ENCODE assay signal across 8 cellular contexts in the genomic region with DNA sequence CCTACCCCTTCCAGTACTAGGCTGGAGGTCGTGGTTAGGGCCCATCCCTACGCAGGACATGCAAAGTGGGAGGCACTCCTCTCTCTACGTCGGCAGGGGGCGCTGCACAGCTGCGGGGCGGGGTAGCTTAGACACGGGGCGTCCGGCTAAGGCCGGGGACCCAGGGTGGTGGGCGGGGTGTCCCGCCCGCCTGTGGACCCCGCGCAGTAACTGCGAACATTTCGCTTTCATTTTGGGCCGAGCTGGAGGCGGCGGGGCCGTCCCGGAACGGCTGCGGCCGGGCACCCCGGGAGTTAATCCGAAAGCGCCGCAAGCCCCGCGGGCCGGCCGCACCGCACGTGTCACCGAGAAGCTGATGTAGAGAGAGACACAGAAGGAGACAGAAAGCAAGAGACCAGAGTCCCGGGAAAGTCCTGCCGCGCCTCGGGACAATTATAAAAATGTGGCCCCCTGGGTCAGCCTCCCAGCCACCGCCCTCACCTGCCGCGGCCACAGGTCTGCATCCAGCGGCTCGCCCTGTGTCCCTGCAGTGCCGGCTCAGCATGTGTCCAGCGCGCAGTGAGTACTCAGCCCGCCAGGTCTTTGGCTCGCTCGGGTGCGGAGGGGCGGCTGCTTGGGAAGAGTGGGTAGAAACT. TPM values are rescaled to one million over a fixed set of nuclear protein-coding genes. Genes with fewer than 3 reads are reported as not detected.
A peak's percentile ranks its signal among the peaks of the same experiment; 100 is the strongest.
DNase-seq lines count a peak whose midpoint lies in the region; ATAC-seq, FAIRE-seq and TF ChIP-seq lines count a peak whose summit lies in the region.

Gene IL12A (plus strand): TSS at position 219 of the 635 bp plus-strand sequence.

- H2BK120ac ChIP-seq in H9 (ENCODE audit: low read depth, low read length, poor library complexity, severe bottlenecking), result no peak within 1 kb of the TSS

- in situ Hi-C loops in K562 (cut with MboI), result no loop called here

- H3K36me3 ChIP-seq in Loucy (ENCODE audit: insufficient read depth, low read length) (no peaks in the 10 kb centered on the region), K562 (ENCODE audit: control insufficient read depth, insufficient read depth, low read length) (no peaks in the 10 kb centered on the region), small intestine (ENCODE audit: control insufficient read depth in 2 of 2, insufficient read depth in 2 of 2, low read length in 2 of 2) (no peaks in the 10 kb centered on the region)

- DNase-seq in GM12865 (ENCODE audit: low read depth), result peak; percentile 95
- peak; percentile 85 for DNase-seq in H9
- peak; percentile 74 for DNase-seq in T-helper 9 cell
- DNase-seq in K562 (ENCODE audit: extremely low read depth in 1 of 4, low spot score in 3 of 4), result peak; percentile 76 to 89 (median 82)
- DNase-seq in small intestine, result peak; percentile 70
- DNase-seq in SHP77 treated with DMSO at 0.1 percent for 48 hours (lab: John Stamatoyannopoulos, UW), result no peak

- no peak for TF ChIP-seq POLR2A in K562 (conservative IDR thresholded peaks at IDR 0.05)

- peaks cover 10 to 18% (median 13%) of the 10 kb centered on the region in 3 experiments for H3K36me3 Mint-ChIP-seq in H9 (ENCODE audit: insufficient read depth in 1 of 3, low read depth in 3 of 3)

- TF ChIP-seq EP300 in K562 (IDR thresholded peaks at IDR 0.05; ENCODE audit: low read length), result no peak

- BruUV-seq in K562 (replicated peaks; lab: Mats Ljungman, UMichigan), result no TSS peak

- peak; percentile 99 for ATAC-seq in K562

- no peak within 1 kb of the TSS for H3K56ac ChIP-seq in H9 (ENCODE audit: insufficient read length, low read depth, low read length)

- H3K4me2 ChIP-seq in H9 (ENCODE audit: insufficient read depth, insufficient read length, low read length) (peak within 1 kb of the TSS; percentile 34), Loucy (ENCODE audit: low read depth, low read length, poor library complexity, severe bottlenecking) (peak within 1 kb of the TSS; percentile 68), K562 (ENCODE audit: insufficient read depth, low read length) (peak within 1 kb of the TSS; percentile 53)

- H2BK20ac ChIP-seq in H9 (ENCODE audit: low read depth, low read length, poor library complexity, severe bottlenecking), result no peak within 1 kb of the TSS

- TF ChIP-seq CTCF in GM12865 (IDR thresholded peaks at IDR 0.05; ENCODE audit: insufficient read depth, low read depth, low read length, missing control alignments), result peak; percentile 94
- TF ChIP-seq CTCF in H9 (conservative IDR thresholded peaks at IDR 0.05), result peak; percentile 98
- TF ChIP-seq CTCF in Loucy (conservative IDR thresholded peaks at IDR 0.05; ENCODE audit: low read length), result peak; percentile 87
- TF ChIP-seq CTCF in K562 (IDR thresholded peaks at IDR 0.05 in 2 of 3, conservative IDR thresholded peaks at IDR 0.05 in 1 of 3; ENCODE audit: insufficient read depth in 2 of 3, low read depth in 1 of 3, low read length in 3 of 3), result peak; percentile 73 to 88 (median 81)

- H2AK5ac ChIP-seq in H9 (ENCODE audit: insufficient read length, low read length), result no peak within 1 kb of the TSS

- H3K9ac ChIP-seq in H9 (ENCODE audit: extremely low read depth, insufficient read length, low read length), result no peak within 1 kb of the TSS
- peak within 1 kb of the TSS; percentile 21 for H3K9ac ChIP-seq in Loucy (ENCODE audit: low read depth, low read length, poor library complexity, severe bottlenecking)
- H3K9ac ChIP-seq in K562 (ENCODE audit: insufficient read depth in 1 of 2, low read depth in 2 of 2, low read length in 2 of 2), result peak within 1 kb of the TSS in 1 of 2 experiments; percentile 84; a peak in 2 of 4 replicates

- no CpG with 5 or more reads among the region's 54 CpGs for WGBS in H9 (ENCODE audit: extremely low coverage, insufficient read length, low lambda C conversion rate)
- 2% methylated on average over 32 of the region's 54 CpGs for WGBS in K562 (ENCODE audit: insufficient coverage, low coverage, missing lambda C conversion rate)
- 1 to 2% (median 1%) methylated on average over 43 to 54 of the region's 54 CpGs for WGBS in small intestine, 3 donors

- H4K20me1 ChIP-seq in H9 (ENCODE audit: control insufficient read depth, insufficient read depth, insufficient read length), result no peaks in the 10 kb centered on the region
- no peaks in the 10 kb centered on the region for H4K20me1 ChIP-seq in Loucy (ENCODE audit: insufficient read depth, low read length, poor library complexity, severe bottlenecking)
- no peaks in the 10 kb centered on the region for H4K20me1 ChIP-seq in K562 (replicated peaks; ENCODE audit: control insufficient read depth, insufficient read depth, low read length)

- FAIRE-seq in K562 (lab: Jason Lieb, UNC) (peak; percentile 73), small intestine (lab: Jason Lieb, UNC) (no peak)

- no peak within 1 kb of the TSS for H2BK15ac ChIP-seq in H9 (ENCODE audit: low read depth, low read length)

- H4K8ac ChIP-seq in H9 (replicated peaks; ENCODE audit: insufficient read length, low read depth, low read length), result no peak within 1 kb of the TSS

- H3K27ac Mint-ChIP-seq in H9, result no peak within 1 kb of the TSS; a peak in 1 of 7 replicates

- no peak within 1 kb of the TSS for H3K23ac ChIP-seq in H9 (ENCODE audit: insufficient read length, low read depth, low read length)

- CTCF ChIA-PET in K562 (lab: Yijun Ruan, JAX; ENCODE audit: low intra/inter-chr PET ratio), result interaction anchor here (0.5 to 1.1 kb wide), 4 partner anchors 36 to 548 kb away, joined by 3 to 4 read pairs (median 3); no protein-coding TSS in a partner anchor

- H3K4me1 ChIP-seq in H9 (ENCODE audit: insufficient read depth, low read length) (peaks cover under 1% of the 10 kb centered on the region; the same call in 1 of the 2 replicates), Loucy (ENCODE audit: insufficient read depth, low read length, poor library complexity, severe bottlenecking) (peaks cover 3% of the 10 kb centered on the region), K562 (replicated peaks in 1 of 2; ENCODE audit: control insufficient read depth in 2 of 2, insufficient read depth in 2 of 2, low read length in 2 of 2) (peaks cover 0 to 9% of the 10 kb centered on the region in 2 experiments; a peak in 2 of 5 replicates), small intestine (ENCODE audit: control insufficient read depth in 2 of 2, insufficient read depth in 1 of 2, low read depth in 1 of 2, low read length in 1 of 2) (no peaks in the 10 kb centered on the region)

- H3K9me3 ChIP-seq in H9 (ENCODE audit: control insufficient read depth, low read depth, low read length), result no peaks in the 10 kb centered on the region
- H3K9me3 ChIP-seq in Loucy (ENCODE audit: insufficient read depth, low read depth, low read length), result no peaks in the 10 kb centered on the region
- no peaks in the 10 kb centered on the region for H3K9me3 ChIP-seq in K562 (replicated peaks; ENCODE audit: control insufficient read depth, insufficient read depth, low read depth, low read length)
- H3K9me3 ChIP-seq in iPS-18c (ENCODE audit: control insufficient read depth, insufficient read depth, low read length), result no peaks in the 10 kb centered on the region
- H3K9me3 ChIP-seq in small intestine (ENCODE audit: control insufficient read depth, low read depth), result no peaks in the 10 kb centered on the region

- H3T11ph ChIP-seq in H9 (ENCODE audit: low read length), result no peak within 1 kb of the TSS

- no peak within 1 kb of the TSS for H3K4ac ChIP-seq in H9 (ENCODE audit: low read depth, low read length)

- H3K23me2 ChIP-seq in H9 (ENCODE audit: insufficient read length, low read depth, low read length, poor library complexity, severe bottlenecking), result peaks cover 4% of the 10 kb centered on the region

- H3K9me3 Mint-ChIP-seq in H9, result peaks cover 11 to 15% of the 10 kb centered on the region in 2 experiments; a peak in 3 of 5 replicates

- no peaks in the 10 kb centered on the region for H3K9me2 ChIP-seq in Loucy (replicated peaks; ENCODE audit: low read depth, low read length)

- H3K27me3 ChIP-seq in H9 (ENCODE audit: insufficient read depth, low read length) (no peaks in the 10 kb centered on the region; the same call in 1 of the 2 replicates), Loucy (ENCODE audit: insufficient read depth, low read length, poor library complexity, severe bottlenecking) (no peaks in the 10 kb centered on the region), K562 (ENCODE audit: control insufficient read depth in 2 of 2, insufficient read depth in 2 of 2, low read length in 2 of 2) (peaks cover 3 to 17% of the 10 kb centered on the region in 2 experiments; a peak in 4 of 5 replicates), small intestine (ENCODE audit: control insufficient read depth in 2 of 2, insufficient read depth in 2 of 2, low read length in 2 of 2) (no peaks in the 10 kb centered on the region)

- no peak within 1 kb of the TSS for H2BK12ac ChIP-seq in H9 (ENCODE audit: insufficient read length, low read depth, low read length)

- peak within 1 kb of the TSS; percentile 76 for H3K4me3 ChIP-seq in GM12865 (ENCODE audit: low read depth, low read length)
- H3K4me3 ChIP-seq in Loucy (ENCODE audit: low read length, poor library complexity, severe bottlenecking), result peak within 1 kb of the TSS; percentile 72
- peak within 1 kb of the TSS; percentile 44 for H3K4me3 ChIP-seq in K562
- peak within 1 kb of the TSS; percentile 62 for H3K4me3 ChIP-seq in iPS-18c (ENCODE audit: insufficient read depth, low read depth, low read length)
- peak within 1 kb of the TSS; percentile 66 to 67 for H3K4me3 ChIP-seq in small intestine (ENCODE audit: low read depth in 1 of 2, low read length in 2 of 2)

- H2AFZ ChIP-seq in H9 (ENCODE audit: low read length), result no peak within 1 kb of the TSS
- H2AFZ ChIP-seq in Loucy (ENCODE audit: low read length), result peak within 1 kb of the TSS; percentile 81
- H2AFZ ChIP-seq in K562 (ENCODE audit: low read depth, low read length), result peak within 1 kb of the TSS; percentile 65

- no peaks in the 10 kb centered on the region for H3K9me1 ChIP-seq in K562 (ENCODE audit: control insufficient read depth, insufficient read depth, low read length)

- no peaks in the 10 kb centered on the region for H3F3A ChIP-seq in Loucy (ENCODE audit: low read depth)

- no peak within 1 kb of the TSS for H3K27ac ChIP-seq in H9 (ENCODE audit: insufficient read length, low read depth, low read length)
- H3K27ac ChIP-seq in K562 (ENCODE audit: extremely low read depth, low read depth, low read length), result no peak within 1 kb of the TSS
- H3K27ac ChIP-seq in small intestine (ENCODE audit: low read depth in 1 of 2, low read length in 1 of 2), result peak within 1 kb of the TSS in 1 of 2 donors; percentile 39

- H3K79me1 ChIP-seq in H9 (ENCODE audit: insufficient read depth, low read depth, low read length, poor library complexity, severe bottlenecking), result no peaks in the 10 kb centered on the region

- H3K4me3 Mint-ChIP-seq in H9, result peak within 1 kb of the TSS; percentile 70 to 80

- H3K27me3 Mint-ChIP-seq in H9 (ENCODE audit: low read depth), result peaks cover 34% of the 10 kb centered on the region

- POLR2A ChIA-PET in K562 (lab: Yijun Ruan, JAX), result no interaction called here

- peaks cover 8 to 14% of the 10 kb centered on the region in 2 experiments for H3K4me1 Mint-ChIP-seq in H9

- TF ChIP-seq RAD21 in K562 (CRISPR knock-in tag; conservative IDR thresholded peaks at IDR 0.05 in 1 of 2, IDR thresholded peaks at IDR 0.05 in 1 of 2), result peak; percentile 57 to 62

- H4K91ac ChIP-seq in H9 (ENCODE audit: insufficient read length, low read depth, low read length), result no peak within 1 kb of the TSS

- intact Hi-C loops in K562 (cut with micrococcal nuclease), result loop anchor here (2.0 kb wide), 1 partner anchor 14 kb away; no protein-coding TSS in a partner anchor

- H3K18ac ChIP-seq in H9 (ENCODE audit: insufficient read length, low read depth, low read length), result no peak within 1 kb of the TSS

- no peaks in the 10 kb centered on the region for H3K79me2 ChIP-seq in H9 (ENCODE audit: insufficient read depth, low read length)
- H3K79me2 ChIP-seq in Loucy (ENCODE audit: insufficient read depth, low read length), result no peaks in the 10 kb centered on the region
- H3K79me2 ChIP-seq in K562 (ENCODE audit: control insufficient read depth, insufficient read depth, low read length), result no peaks in the 10 kb centered on the region

- no peak within 1 kb of the TSS for H4K5ac ChIP-seq in H9 (ENCODE audit: insufficient read length, low read depth, low read length)

- H2BK5ac ChIP-seq in H9 (ENCODE audit: insufficient read length, low read length), result no peak within 1 kb of the TSS

- peak within 1 kb of the TSS; percentile 81; the same call in 1 of the 2 replicates for H3K14ac ChIP-seq in H9 (ENCODE audit: insufficient read depth, low read length)

RNA-seq across cellular contexts. Expression of gene IL12A, which starts in this region (rescaled TPM):
- total RNA-seq in H9 (2021) (0.35 and 0.50 TPM in 2 replicates), K562 (2014; rRNA removed) (not detected in 2 replicates), K562 (2014; rRNA removed; fragmentation: Illumina TruSeq; extraction: Trizol) (0.35 TPM in 1 of 2 replicates, not detected in the other), K562 (2015; rRNA removed; fragmentation: Illumina TruSeq; extraction: Trizol) (not detected in 2 replicates), K562 (2021) (0.13 TPM in 1 of 2 replicates, not detected in the other)
- not detected in 2 replicates for total RNA-seq in K562 (2011; cell fraction: chromatin; rRNA removed; ENCODE audit: low replicate concordance)
- total RNA-seq in K562 (2011; cell fraction: nucleolus; rRNA removed), result not detected in 2 replicates
- not detected in 2 replicates for total RNA-seq in K562 (2011; cell fraction: nucleoplasm; rRNA removed)
- polyA plus RNA-seq in K562 (2011; rRNA removed) (not detected in 2 replicates), K562 (2014; fragmentation: Illumina TruSeq; extraction: Trizol) (not detected in 2 replicates), K562 (2014; fragmentation: Nextera tagmentation; extraction: Ambion mirVana) (not detected), K562 (2014; rRNA removed) (not detected in 2 replicates), small intestine (under 1 TPM in 1 of 3 donors, not detected in 2; 0.46 TPM)
- polyA plus RNA-seq in K562 (2011; cell fraction: cytosol; rRNA removed), result not detected in 2 replicates
- 0.14 and 0.27 TPM in 2 replicates for polyA plus RNA-seq in K562 (2011; cell fraction: nucleus; rRNA removed)
- polyA plus RNA-seq in K562 (2012), result not detected in 2 replicates
- polyA minus RNA-seq in K562 (2011; rRNA and poly(A)+ RNA removed), result not detected in 2 replicates
- not detected in 2 replicates for polyA minus RNA-seq in K562 (2011; cell fraction: cytosol; rRNA and poly(A)+ RNA removed)
- polyA minus RNA-seq in K562 (2011; cell fraction: nucleus; rRNA and poly(A)+ RNA removed), result not detected in 2 replicates

Comparison
In these comparisons a context has a peak if more than half of its experiments do, and no peak if none do; other contexts are left out.
1. Peak in DNase-seq and H3K4me2 ChIP-seq in H9; RNA of the gene not detected or under 1 TPM.
2. Peak in DNase-seq, ATAC-seq, H3K4me3 ChIP-seq and H3K4me2 ChIP-seq in K562; RNA of the gene not detected or under 1 TPM.
3. Peak in DNase-seq and H3K4me3 ChIP-seq in small intestine; RNA of the gene not detected or under 1 TPM.